ENCODE assay signal across 7 cellular contexts in the genomic region with DNA sequence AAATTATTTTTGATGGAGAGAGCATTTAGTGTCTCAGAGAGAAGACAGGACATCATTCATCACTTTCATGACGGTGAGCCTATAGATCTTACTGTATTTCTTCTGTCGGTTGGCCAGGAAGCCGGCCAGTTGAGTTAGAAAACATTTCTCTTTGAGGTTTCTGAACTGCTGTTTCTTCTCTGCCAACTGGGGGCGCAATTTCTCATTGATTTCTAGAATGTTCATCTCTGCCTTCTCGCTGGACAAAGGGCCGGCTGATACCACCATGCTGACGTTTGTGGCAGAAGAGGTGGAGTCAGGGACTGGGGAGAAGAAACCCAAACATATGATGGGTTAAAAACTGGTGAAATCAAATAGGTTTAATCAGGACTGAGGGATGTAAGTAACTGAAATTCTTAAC. TPM values are rescaled to one million over a fixed set of nuclear protein-coding genes. Genes with fewer than 3 reads are reported as not detected.
DNase-seq lines count a peak whose midpoint lies in the region; FAIRE-seq and TF ChIP-seq lines count a peak whose summit lies in the region.
"Not testable (repeated sequence)": the region's sequence is repeated elsewhere in the genome, so short reads cannot be mapped to it uniquely, and the experiment has no call there.

No MANE protein-coding gene starts in this region.

- not testable (repeated sequence) for H3K9me3 Mint-ChIP-seq in HFFc6; activated CD4-positive, alpha-beta T cell treated with anti-CD3 and anti-CD28 coated beads, Interleukin-2, amount 10 ng/mL, durations not matched to agents 24 days and 14 days

- CTCF ChIA-PET in PC-9 (lab: Charles Lee): not testable (repeated sequence)

- not testable (repeated sequence) for H3K9me3 ChIP-seq in PC-9 (ENCODE audit: insufficient read depth, low read depth); osteoblast (ENCODE audit: low read depth, low read length)

- not testable (repeated sequence) for BruUV-seq in PC-9 (replicated peaks; lab: Mats Ljungman, UMichigan)

- not testable (repeated sequence) for H3K36me3 ChIP-seq in PC-9 (ENCODE audit: low read depth); brain microvascular endothelial cell (replicated peaks); osteoblast (ENCODE audit: insufficient read depth, low read length)

- H3K4me3 Mint-ChIP-seq in HFFc6; activated CD4-positive, alpha-beta T cell treated with anti-CD3 and anti-CD28 coated beads, Interleukin-2, amount 10 ng/mL, durations not matched to agents 24 days and 14 days: not testable (repeated sequence)

- H4K20me1 ChIP-seq in PC-9 (ENCODE audit: insufficient read depth); osteoblast (ENCODE audit: insufficient read depth, low read length): not testable (repeated sequence)

- not testable (repeated sequence) for H2AFZ ChIP-seq in PC-9; osteoblast (ENCODE audit: low read length)

- in situ Hi-C loops in brain microvascular endothelial cell (cut with HindIII; ENCODE audit: low pct_ligation_motif_present, low sequenced_read_pairs): not testable (repeated sequence)

- not testable (repeated sequence) for H3K4me1 Mint-ChIP-seq in HFFc6 (ENCODE audit: low read depth); activated CD4-positive, alpha-beta T cell treated with anti-CD3 and anti-CD28 coated beads, Interleukin-2, amount 10 ng/mL, durations not matched to agents 24 days and 14 days

- not testable (repeated sequence) for H3K9me2 ChIP-seq in PC-9 (ENCODE audit: insufficient read depth)

- intact Hi-C loops in PC-9 (cut with micrococcal nuclease; ENCODE audit: unreplicated experiment); activated CD4-positive, alpha-beta T cell treated with anti-CD3 and anti-CD28 coated beads, Interleukin-2, amount 10 ng/mL, durations not matched to agents 24 days and 14 days (cut with micrococcal nuclease): not testable (repeated sequence)

- not testable (repeated sequence) for H3F3A ChIP-seq in PC-9 (ENCODE audit: insufficient read depth, low read depth)

- not testable (repeated sequence) for DNase-seq in D721Med (ENCODE audit: insufficient read length, low spot score); PC-9; fibroblast of mammary gland (ENCODE audit: low read depth); osteoblast (ENCODE audit: insufficient read length, low spot score, missing footprints)
- peak; percentile 15 for DNase-seq in HFFc6
- peak; percentile 62 for DNase-seq in activated CD4-positive, alpha-beta T cell treated with anti-CD3 and anti-CD28 coated beads, Interleukin-2, amount 10 ng/mL, durations not matched to agents 24 days and 14 days
- peak; percentile 47 for DNase-seq in brain microvascular endothelial cell

- H3K27ac Mint-ChIP-seq in HFFc6; activated CD4-positive, alpha-beta T cell treated with anti-CD3 and anti-CD28 coated beads, Interleukin-2, amount 10 ng/mL, durations not matched to agents 24 days and 14 days: not testable (repeated sequence)

- not testable (repeated sequence) for H3K79me2 ChIP-seq in PC-9 (ENCODE audit: low read depth); osteoblast (ENCODE audit: insufficient read depth, low read length)

- not testable (repeated sequence) for H3K4me3 ChIP-seq in PC-9; brain microvascular endothelial cell (ENCODE audit: low read depth, low read length); fibroblast of mammary gland (ENCODE audit: control insufficient read depth, low read depth, low read length); osteoblast (ENCODE audit: insufficient read depth, low read length)

- not testable (repeated sequence) for H3K27me3 Mint-ChIP-seq in HFFc6 (ENCODE audit: insufficient read depth); activated CD4-positive, alpha-beta T cell treated with anti-CD3 and anti-CD28 coated beads, Interleukin-2, amount 10 ng/mL, durations not matched to agents 24 days and 14 days

- H3K36me3 Mint-ChIP-seq in HFFc6 (ENCODE audit: low read depth); activated CD4-positive, alpha-beta T cell treated with anti-CD3 and anti-CD28 coated beads, Interleukin-2, amount 10 ng/mL, durations not matched to agents 24 days and 14 days (ENCODE audit: low read depth): not testable (repeated sequence)

- not testable (repeated sequence) for H3K27me3 ChIP-seq in PC-9 (ENCODE audit: insufficient read depth, low read depth); brain microvascular endothelial cell (replicated peaks); osteoblast (ENCODE audit: insufficient read depth, low read length)

- TF ChIP-seq CTCF in D721Med (IDR thresholded peaks at IDR 0.05; ENCODE audit: insufficient read depth, missing control alignments) (peak; percentile 1), HFFc6 (IDR thresholded peaks at IDR 0.05) (peak; percentile 62), PC-9 (conservative IDR thresholded peaks at IDR 0.05) (peak; percentile 48; the same call in 1 of the 2 replicates), brain microvascular endothelial cell (IDR thresholded peaks at IDR 0.05; ENCODE audit: low read depth, low read length, missing control alignments) (peak; percentile 19), fibroblast of mammary gland (conservative IDR thresholded peaks at IDR 0.05; ENCODE audit: control insufficient read depth, insufficient read depth, low read depth, low read length) (peak; percentile 13), osteoblast (IDR thresholded peaks at IDR 0.05; ENCODE audit: extremely low read depth, low read depth, low read length) (peak; percentile 12)

- POLR2A ChIA-PET in PC-9 (lab: Charles Lee; ENCODE audit: unreplicated experiment): not testable (repeated sequence)

- H3K4me1 ChIP-seq in PC-9 (replicated peaks; ENCODE audit: insufficient read depth); osteoblast (ENCODE audit: insufficient read depth, low read length): not testable (repeated sequence)

- not testable (repeated sequence) for H3K4me2 ChIP-seq in PC-9; osteoblast (ENCODE audit: insufficient read depth, low read length)

- not testable (repeated sequence) for H3K27ac ChIP-seq in PC-9; brain microvascular endothelial cell; osteoblast (ENCODE audit: low read depth, low read length)

- FAIRE-seq in D721Med (lab: Jason Lieb, UNC): not testable (repeated sequence)

RNA-seq across cellular contexts. Expression of a gene that starts 21.7 kb away (rescaled TPM):
- 10 to 100 TPM; 28.3 to 32.3 (median 29.9) TPM for total RNA-seq in HFFc6 (2021; fragmentation: NEBNext Ultra II Directional; extraction: Animal tissue kit (Norgen Biotek cat#: 25700))
- total RNA-seq in PC-9 (2021) (29.9 and 42.6 TPM in 2 replicates), osteoblast (36.2 and 79.0 TPM in 2 replicates)
- total RNA-seq in activated CD4-positive, alpha-beta T cell treated with anti-CD3 and anti-CD28 coated beads, Interleukin-2, amount 10 ng/mL, durations not matched to agents 24 days and 14 days: 23.2 and 26.3 TPM in 2 replicates

Comparison
In these comparisons a context has a peak if more than half of its experiments do, and no peak if none do; other contexts are left out.
1. CTCF ChIP-seq: peak in every context shown above with its lines; median percentile 62 in HFFc6; 48 in PC-9; 19 in brain microvascular endothelial cell; 13 in fibroblast of mammary gland; 12 in osteoblast; 1 in D721Med.